In the genomic region with DNA sequence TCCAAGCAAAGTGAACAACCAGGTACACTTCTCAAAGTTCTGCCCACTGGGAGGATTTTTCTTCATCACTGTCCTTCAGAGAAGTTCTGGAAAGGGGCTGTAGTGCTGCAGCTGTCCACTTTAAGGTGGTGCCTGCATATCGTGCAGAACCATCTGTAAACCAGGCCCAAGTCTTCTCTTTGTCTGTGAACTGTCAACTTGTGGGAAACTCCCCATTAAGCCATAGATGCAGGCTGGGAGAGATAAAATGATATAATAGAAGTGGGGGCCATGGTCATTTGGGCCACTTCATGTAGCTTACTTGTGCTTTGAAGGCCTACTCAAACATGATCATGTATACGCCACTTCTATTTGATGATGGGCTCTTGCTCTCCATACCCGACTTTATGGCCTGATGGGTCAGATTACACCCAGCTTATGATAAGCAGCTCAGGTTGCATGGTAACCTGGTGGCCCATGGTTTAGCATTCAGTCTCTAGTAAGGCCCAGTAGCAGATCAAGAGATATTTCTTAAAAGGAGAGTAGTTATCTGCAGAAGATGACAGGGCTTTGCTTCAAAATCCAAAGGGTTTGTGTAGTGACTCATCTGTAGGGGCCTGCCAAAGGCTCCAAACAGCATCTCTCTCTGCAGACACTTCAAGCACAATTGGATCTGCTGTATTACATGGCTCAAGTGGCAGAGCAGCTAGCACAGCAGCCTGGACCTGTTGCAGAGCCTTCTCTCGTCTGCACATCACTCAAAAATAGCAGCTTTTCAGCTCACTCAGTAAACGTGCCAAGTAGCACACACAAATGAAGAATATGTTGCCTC, we compare ENCODE assay signal across 17 cellular contexts. TPM values are rescaled to one million over a fixed set of nuclear protein-coding genes. Genes with fewer than 3 reads are reported as not detected.
DNase-seq lines count a peak whose midpoint lies in the region; ATAC-seq, FAIRE-seq and TF ChIP-seq lines count a peak whose summit lies in the region.
"Had no signal": no experiment of that assay in that cellular context is flagged by ENCODE, and none has a peak within 500 bp of the region (broad histone marks: within the 10 kb centered on the region; RNA-seq: fewer than 3 reads in every experiment).

No MANE protein-coding gene starts in this region.

- no peaks in the 10 kb centered on the region for H3K9me3 ChIP-seq in HEK293 (ENCODE audit: control insufficient read depth, insufficient read depth, low read depth, low read length)
- H3K9me3 ChIP-seq in fibroblast of lung (ENCODE audit: control insufficient read depth, insufficient read depth, low read depth, low read length): no peaks in the 10 kb centered on the region
- H3K9me3 ChIP-seq in pancreas: no peaks in the 10 kb centered on the region
- H3K9me3 ChIP-seq: BLaER1 had no signal

- no peak overlapping the region for H2AFZ ChIP-seq in fibroblast of lung (ENCODE audit: low read length)
- H2AFZ ChIP-seq: GM23338 had no signal

- H3K4me3 ChIP-seq in AG10803 (ENCODE audit: low read length): no peak overlapping the region
- H3K4me3 ChIP-seq in HEK293 (ENCODE audit: low read depth, low read length): no peak overlapping the region
- H3K4me3 ChIP-seq in fibroblast of lung (replicated peaks in 1 of 4; ENCODE audit: control extremely low read depth in 1 of 4, insufficient read depth in 1 of 4, low read depth in 3 of 4, low read length in 4 of 4): no peak overlapping the region
- H3K4me3 ChIP-seq in pancreas: no peak overlapping the region
- H3K4me3 ChIP-seq: BLaER1, GM23338 had no signal

- CTCF ChIA-PET in HEK293 (lab: Yijun Ruan, JAX): interaction anchor here (0.9 to 1.4 kb wide), 3 partner anchors 14 to 1713 kb away, joined by 3 to 5 read pairs (median 4); no protein-coding TSS in a partner anchor

- peaks cover 9% of the 10 kb centered on the region for H3K27me3 ChIP-seq in fibroblast of lung (ENCODE audit: control insufficient read depth, insufficient read depth, low read length)
- H3K27me3 ChIP-seq in pancreas: peaks cover 0 to 3% (median 0%) of the 10 kb centered on the region in 4 donors
- H3K27me3 ChIP-seq: BLaER1 had no signal

- H4K20me1 ChIP-seq in fibroblast of lung (ENCODE audit: control insufficient read depth, extremely low read depth, insufficient read depth, low read length): no peaks in the 10 kb centered on the region
- H4K20me1 ChIP-seq: BLaER1 had no signal

- H3K27ac ChIP-seq in HEK293 (ENCODE audit: extremely low read depth, low read depth, low read length) (no peak overlapping the region), fibroblast of lung (ENCODE audit: insufficient read depth, low read length) (no peak overlapping the region), pancreas (no peak overlapping the region)
- H3K27ac ChIP-seq: BLaER1 had no signal

- DNase-seq in AG10803 (ENCODE audit: low read depth): peak; percentile 62
- peak; percentile 79 for DNase-seq in NCI-H510A treated with DMSO at 0.1 percent for 48 hours (lab: John Stamatoyannopoulos, UW)
- peak; percentile 58 to 84 for DNase-seq in fibroblast of lung (ENCODE audit: low read depth in 2 of 2)
- no peak for DNase-seq in retina
- no peak for DNase-seq in KBM-7
- no peak for DNase-seq in activated CD4-positive, CD25-positive, alpha-beta regulatory T cell (lab: John Stamatoyannopoulos, UW)
- DNase-seq in pancreas: no peak
- DNase-seq: glutamatergic neuron, Karpas-422, kidney glomerular epithelial cell, RPMI8226, T-helper 2 cell had no signal

- POLR2A ChIA-PET in HEK293 (lab: Yijun Ruan, JAX): interaction anchor here (1.5 kb wide), 1 partner anchor 16 kb away, joined by 4 read pairs; a partner anchor contains a TSS

- 70 to 78% methylated on average over 5 of the region's 5 CpGs for WGBS in pancreas, 2 donors

- H3K4me2 ChIP-seq in fibroblast of lung (ENCODE audit: extremely low read depth, insufficient read depth, low read length): no peak overlapping the region
- H3K4me2 ChIP-seq: BLaER1, GM23338 had no signal

- no peak for ATAC-seq in pancreas
- ATAC-seq: activated T-helper 17 cell treated with anti-CD3 and anti-CD28 coated beads, Interleukin-2, amount 50 U/mL, for 72 hours; GM23338 had no signal

- H3K36me3 ChIP-seq in HEK293 (ENCODE audit: control insufficient read depth in 2 of 2, insufficient read depth in 1 of 2, low read length in 2 of 2) (no peaks in the 10 kb centered on the region), fibroblast of lung (ENCODE audit: control insufficient read depth, insufficient read depth, low read length) (no peaks in the 10 kb centered on the region), pancreas (no peaks in the 10 kb centered on the region)
- H3K36me3 ChIP-seq: BLaER1 had no signal

- H3K9ac ChIP-seq in fibroblast of lung (ENCODE audit: insufficient read depth, low read length): no peak overlapping the region
- H3K9ac ChIP-seq: BLaER1 had no signal

- no peaks in the 10 kb centered on the region for H3K79me2 ChIP-seq in fibroblast of lung (ENCODE audit: control insufficient read depth, insufficient read depth, low read length)

- FAIRE-seq in pancreas (lab: Jason Lieb, UNC): no peak
- FAIRE-seq: G401.6 had no signal

- intact Hi-C loops in pancreas (cut with DNase I): no loop called here

- in situ Hi-C loops in KBM-7 (cut with MboI; ENCODE audit: low pct_unique_long_range_greater_than_20kb, low sequenced_read_pairs): no loop called here

- no peak for TF ChIP-seq CTCF in AG10803 (conservative IDR thresholded peaks at IDR 0.05; ENCODE audit: low read length)
- no peak for TF ChIP-seq CTCF in HEK293 (tag by site-specific recombination; IDR thresholded peaks at IDR 0.05)
- TF ChIP-seq CTCF in fibroblast of lung (conservative IDR thresholded peaks at IDR 0.05 in 1 of 2, IDR thresholded peaks at IDR 0.05 in 1 of 2; ENCODE audit: low read depth in 1 of 2, low read length in 2 of 2): no peak
- TF ChIP-seq CTCF in pancreas (IDR thresholded peaks at IDR 0.05): no peak

- H3K4me1 ChIP-seq in HEK293 (ENCODE audit: control insufficient read depth, insufficient read depth, low read length) (no peaks in the 10 kb centered on the region), fibroblast of lung (ENCODE audit: control insufficient read depth, extremely low read depth, insufficient read depth, low read length) (no peaks in the 10 kb centered on the region), pancreas (no peaks in the 10 kb centered on the region)
- H3K4me1 ChIP-seq: BLaER1 had no signal

TF ChIP-seq in HEK293, 187 proteins besides CTCF, POLR2A, EP300 and RAD21:
- TF ChIP-seq, protein P1, sequence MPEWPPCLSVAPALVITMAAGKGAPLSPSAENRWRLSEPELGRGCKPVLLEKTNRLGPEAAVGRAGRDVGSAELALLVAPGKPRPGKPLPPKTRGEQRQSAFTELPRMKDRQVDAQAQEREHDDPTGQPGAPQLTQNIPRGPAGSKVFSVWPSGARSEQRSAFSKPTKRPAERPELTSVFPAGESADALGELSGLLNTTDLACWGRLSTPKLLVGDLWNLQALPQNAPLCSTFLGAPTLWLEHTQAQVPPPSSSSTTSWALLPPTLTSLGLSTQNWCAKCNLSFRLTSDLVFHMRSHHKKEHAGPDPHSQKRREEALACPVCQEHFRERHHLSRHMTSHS (tag by site-specific recombination; IDR thresholded peaks at IDR 0.05): no peak
- TF ChIP-seq ZNF621 (tag by site-specific recombination; IDR thresholded peaks at IDR 0.05): no peak
- no peak for TF ChIP-seq ZNF530 (tag by site-specific recombination; IDR thresholded peaks at IDR 0.05; ENCODE audit: low read depth)
- TF ChIP-seq MZF1 (tag by site-specific recombination; IDR thresholded peaks at IDR 0.05; ENCODE audit: borderline replicate concordance): no peak
- TF ChIP-seq ZNF600 (tag by site-specific recombination; IDR thresholded peaks at IDR 0.05): peak; percentile 34; the same call in 1 of the 2 replicates
- TF ChIP-seq ZNF266 (tag by site-specific recombination; IDR thresholded peaks at IDR 0.05; ENCODE audit: low read depth): no peak
- peak; percentile 97 for TF ChIP-seq SCRT2 (tag by site-specific recombination; IDR thresholded peaks at IDR 0.05)
- TF ChIP-seq SCRT1 (tag by site-specific recombination; IDR thresholded peaks at IDR 0.05; ENCODE audit: borderline replicate concordance): peak; percentile 90
TF ChIP-seq in HEK293: peak in this region for 3.

RNA-seq across cellular contexts. Expression of a gene that starts 15.7 kb away (rescaled TPM):
- 207 and 256 TPM in 2 replicates for total RNA-seq in fibroblast of lung
- 631 and 647 TPM in 2 replicates for polyA plus RNA-seq in fibroblast of lung
- 781 and 796 TPM in 2 replicates for polyA plus RNA-seq in fibroblast of lung (2012)
- 73.6 and 84.5 TPM in 2 replicates for polyA minus RNA-seq in fibroblast of lung (ENCODE audit: low replicate concordance)
- 100 to 1,000 TPM; 203 to 366 (median 292) TPM for total RNA-seq in pancreas
- 100 to 1,000 TPM; 254 to 320 TPM for polyA plus RNA-seq in pancreas

RNA-seq across cellular contexts. Expression of a gene that starts 34.0 kb away (rescaled TPM):
- 0.77 and 1.5 TPM in 2 replicates for total RNA-seq in fibroblast of lung
- polyA plus RNA-seq in fibroblast of lung: 7.4 and 8.7 TPM in 2 replicates
- polyA plus RNA-seq in fibroblast of lung (2012): 14.8 and 15.7 TPM in 2 replicates
- polyA minus RNA-seq in fibroblast of lung (ENCODE audit: low replicate concordance): 2.6 and 3.5 TPM in 2 replicates
- total RNA-seq in pancreas: under 1 TPM in 2 of 6 donors, not detected in 4; 0.06 to 0.12 TPM
- under 1 TPM in 1 of 2 donors, not detected in 1; 0.14 TPM for polyA plus RNA-seq in pancreas
- polyA plus RNA-seq: GM23338 had no signal

Comparison
In these comparisons a context has a peak if more than half of its experiments do, and no peak if none do; other contexts are left out.
1. DNase-seq: peak in AG10803 (single experiment), NCI-H510A treated with DMSO at 0.1 percent for 48 hours (single experiment) and fibroblast of lung (2 of 2); none in retina (single experiment), KBM-7 (single experiment), activated CD4-positive, CD25-positive, alpha-beta regulatory T cell (0 of 4) and pancreas (0 of 6).